In genomic region chrX:42978655-42979379, GRCh38 we compare ENCODE assay signal across 27 cellular contexts.
DNase-seq lines count a peak whose midpoint lies in the region; ATAC-seq, FAIRE-seq and TF ChIP-seq lines count a peak whose summit lies in the region.
"Had no signal": no experiment of that assay in that cellular context is flagged by ENCODE, and none has a peak within 500 bp of the region (broad histone marks: within the 10 kb centered on the region; RNA-seq: fewer than 3 reads in every experiment).

No MANE protein-coding gene starts in this region.

- peaks cover 0 to 4% (median 0%) of the 10 kb centered on the region in 11 donors for H3K9me3 Mint-ChIP-seq in naive thymus-derived CD4-positive, alpha-beta T cell

- H3K27me3 Mint-ChIP-seq in naive thymus-derived CD4-positive, alpha-beta T cell, result no peaks in the 10 kb centered on the region
- H3K27me3 Mint-ChIP-seq: activated CD4-positive, alpha-beta memory T cell treated with anti-CD3 and anti-CD28 coated beads, Interleukin-2, amount 10 ng/mL, durations not matched to agents 7 days and 5 days; activated naive CD8-positive, alpha-beta T cell treated with anti-CD3 and anti-CD28 coated beads, Interleukin-2, amount 10 ng/mL, durations not matched to agents 7 days and 5 days; B cell had no signal

- POLR2A ChIA-PET in naive thymus-derived CD4-positive, alpha-beta T cell (lab: Charles Lee), result no interaction called here

- ATAC-seq in GM19463 (IDR thresholded peaks at IDR 0.05; ENCODE audit: unreplicated experiment) (peak; percentile 45), HG02840 (IDR thresholded peaks at IDR 0.05; ENCODE audit: low FRiP score, unreplicated experiment) (no peak), right cardiac atrium (no peak)
- ATAC-seq in naive thymus-derived CD4-positive, alpha-beta T cell, result no peak
- ATAC-seq: A549; activated CD4-positive, CD25-positive, alpha-beta regulatory T cell treated with anti-CD3 and anti-CD28 coated beads, Interleukin-2, amount 50 U/mL, for 24 hours; lower lobe of right lung; pancreas had no signal

- H4K20me1 ChIP-seq in keratinocyte (ENCODE audit: control insufficient read depth, extremely low read depth, insufficient read depth, low read length), result no peaks in the 10 kb centered on the region

- H3K4me1 ChIP-seq in keratinocyte (ENCODE audit: control insufficient read depth, extremely low read depth, insufficient read depth, low read length) (peaks cover 31% of the 10 kb centered on the region), right cardiac atrium (ENCODE audit: control insufficient read depth, insufficient read depth, low read length) (no peaks in the 10 kb centered on the region)
- no peaks in the 10 kb centered on the region for H3K4me1 ChIP-seq in naive thymus-derived CD4-positive, alpha-beta T cell (ENCODE audit: control insufficient read depth in 2 of 2, insufficient read depth in 2 of 2, low read length in 2 of 2)
- H3K4me1 ChIP-seq: A549, lower lobe of right lung, pancreas, stomach, thyroid gland had no signal

- no peak overlapping the region for H3K9ac ChIP-seq in keratinocyte (ENCODE audit: control insufficient read depth, extremely low read depth, insufficient read depth, low read length)

- H3K27me3 ChIP-seq in keratinocyte (ENCODE audit: control insufficient read depth, extremely low read depth, insufficient read depth, low read length) (no peaks in the 10 kb centered on the region), right cardiac atrium (ENCODE audit: control insufficient read depth, insufficient read depth) (no peaks in the 10 kb centered on the region)
- H3K27me3 ChIP-seq in naive thymus-derived CD4-positive, alpha-beta T cell (ENCODE audit: control insufficient read depth in 2 of 2, insufficient read depth in 2 of 2, low read length in 2 of 2), result no peaks in the 10 kb centered on the region
- H3K27me3 ChIP-seq: pancreas, stomach, thyroid gland had no signal

- no peaks in the 10 kb centered on the region for H3K36me3 ChIP-seq in keratinocyte (ENCODE audit: control insufficient read depth in 2 of 2, extremely low read depth in 1 of 2, insufficient read depth in 2 of 2, low read length in 2 of 2)
- H3K36me3 ChIP-seq in naive thymus-derived CD4-positive, alpha-beta T cell (ENCODE audit: control insufficient read depth in 2 of 3, insufficient read depth in 3 of 3, low read length in 3 of 3), result no peaks in the 10 kb centered on the region
- H3K36me3 ChIP-seq: lower lobe of right lung, pancreas, stomach, thyroid gland had no signal

- FAIRE-seq in keratinocyte (lab: Jason Lieb, UNC), result peak; percentile 79

- peaks cover 0 to 2% (median 0%) of the 10 kb centered on the region in 5 donors for H3K36me3 Mint-ChIP-seq in naive thymus-derived CD4-positive, alpha-beta T cell
- H3K36me3 Mint-ChIP-seq: activated naive CD8-positive, alpha-beta T cell treated with anti-CD3 and anti-CD28 coated beads, Interleukin-2, amount 10 ng/mL, durations not matched to agents 7 days and 5 days had no signal

- peaks cover 12% of the 10 kb centered on the region for H3K9me3 ChIP-seq in keratinocyte (ENCODE audit: control insufficient read depth, low read depth, low read length)
- H3K9me3 ChIP-seq in naive thymus-derived CD4-positive, alpha-beta T cell (ENCODE audit: control insufficient read depth in 2 of 3, low read length in 3 of 3), result no peaks in the 10 kb centered on the region
- no peaks in the 10 kb centered on the region for H3K9me3 ChIP-seq in right cardiac atrium (ENCODE audit: control insufficient read depth, low read length)
- H3K9me3 ChIP-seq: A549, lower lobe of right lung, pancreas, thyroid gland had no signal

- no peak for TF ChIP-seq CTCF in keratinocyte (optimal IDR thresholded peaks at IDR 0.05 in 1 of 3, IDR thresholded peaks at IDR 0.05 in 1 of 3, conservative IDR thresholded peaks at IDR 0.05 in 1 of 3; ENCODE audit: extremely low read depth in 1 of 3, insufficient read depth in 2 of 3, low read length in 3 of 3)

- no peak overlapping the region for H3K27ac Mint-ChIP-seq in naive thymus-derived CD4-positive, alpha-beta T cell
- H3K27ac Mint-ChIP-seq: activated CD4-positive, alpha-beta memory T cell treated with anti-CD3 and anti-CD28 coated beads, Interleukin-2, amount 10 ng/mL, durations not matched to agents 7 days and 5 days; activated naive CD8-positive, alpha-beta T cell treated with anti-CD3 and anti-CD28 coated beads, Interleukin-2, amount 10 ng/mL, durations not matched to agents 7 days and 5 days; B cell had no signal

- H3K4me3 Mint-ChIP-seq in naive thymus-derived CD4-positive, alpha-beta T cell, result no peak overlapping the region
- H3K4me3 Mint-ChIP-seq: activated CD4-positive, alpha-beta memory T cell treated with anti-CD3 and anti-CD28 coated beads, Interleukin-2, amount 10 ng/mL, durations not matched to agents 7 days and 5 days; activated naive CD8-positive, alpha-beta T cell treated with anti-CD3 and anti-CD28 coated beads, Interleukin-2, amount 10 ng/mL, durations not matched to agents 7 days and 5 days; B cell; CD8-positive, alpha-beta memory T cell; neural crest cell had no signal

- H3K4me1 Mint-ChIP-seq in naive thymus-derived CD4-positive, alpha-beta T cell, result peaks cover 0 to 11% (median 5%) of the 10 kb centered on the region in 7 donors
- H3K4me1 Mint-ChIP-seq: neural crest cell had no signal

- CTCF ChIA-PET in naive thymus-derived CD4-positive, alpha-beta T cell (lab: Charles Lee), result no interaction called here

- peak overlapping the region in 1 of 3 experiments; percentile 7 for H3K4me3 ChIP-seq in keratinocyte (ENCODE audit: control insufficient read depth in 2 of 3, extremely low read depth in 1 of 3, insufficient read depth in 2 of 3, low read depth in 1 of 3, low read length in 3 of 3)
- H3K4me3 ChIP-seq in naive thymus-derived CD4-positive, alpha-beta T cell (ENCODE audit: low read length), result no peak overlapping the region
- H3K4me3 ChIP-seq in right cardiac atrium (ENCODE audit: low read length), result no peak overlapping the region
- H3K4me3 ChIP-seq: A549, lower lobe of right lung, pancreas, stomach, thyroid gland had no signal

- no peaks in the 10 kb centered on the region for H3K9me1 ChIP-seq in keratinocyte (ENCODE audit: control insufficient read depth, extremely low read depth, insufficient read depth, low read length)

- DNase-seq in A172 (ENCODE audit: low spot score) (peak; percentile 1), astrocyte of the hippocampus (ENCODE audit: low read depth, low spot score) (peak; percentile 18), keratinocyte (ENCODE audit: low read depth, low spot score) (no peak), NOMO-1 treated with dmso at 0.1 percent for 144 hours (lab: John Stamatoyannopoulos, UW; ENCODE audit: unreplicated experiment) (no peak), right cardiac atrium (no peak)
- no peak for DNase-seq in naive thymus-derived CD4-positive, alpha-beta T cell
- DNase-seq: activated CD4-positive, alpha-beta memory T cell treated with anti-CD3 and anti-CD28 coated beads, Interleukin-2, amount 10 ng/mL, durations not matched to agents 7 days and 5 days; activated CD8-positive, alpha-beta memory T cell treated with anti-CD3 and anti-CD28 coated beads, Interleukin-2, amount 50 U/mL, for 48 hours; activated naive CD8-positive, alpha-beta T cell treated with anti-CD3 and anti-CD28 coated beads, Interleukin-2, amount 10 ng/mL, durations not matched to agents 7 days and 5 days; CD8-positive, alpha-beta memory T cell; DMS153; Karpas-422; kidney; lower lobe of right lung; NCI-H526 treated with DMSO at 0.1 percent for 48 hours; pancreas; RPMI8226; stimulated activated CD4-positive, alpha-beta T cell treated with anti-CD3 and anti-CD28 coated beads, Interleukin-2, amount 100 ng/mL, for 24 hours; stomach; thyroid gland had no signal

- H3K79me2 ChIP-seq in keratinocyte (ENCODE audit: control insufficient read depth, insufficient read depth, low read length), result no peaks in the 10 kb centered on the region

- intact Hi-C loops in naive thymus-derived CD4-positive, alpha-beta T cell (cut with micrococcal nuclease), result no loop called here
- intact Hi-C loops in right cardiac atrium (cut with DNase I), result no loop called here

- whole genome bisulfite sequencing in right cardiac atrium, result 80% methylated on average over 3 of the region's 3 CpGs

- H3K27ac ChIP-seq in keratinocyte (ENCODE audit: control insufficient read depth, insufficient read depth, low read length), result no peak overlapping the region
- no peak overlapping the region for H3K27ac ChIP-seq in naive thymus-derived CD4-positive, alpha-beta T cell (ENCODE audit: low read depth, low read length)
- no peak overlapping the region for H3K27ac ChIP-seq in right cardiac atrium (ENCODE audit: low read length)
- H3K27ac ChIP-seq: A549, HL-60, lower lobe of right lung, pancreas, stomach, thyroid gland had no signal

- peak overlapping the region; percentile 60 for H2AFZ ChIP-seq in keratinocyte (ENCODE audit: control insufficient read depth, low read length)

- dilution Hi-C loops in keratinocyte (cut with MboI; ENCODE audit: extremely low pct_ligation_motif_present, low sequenced_read_pairs), result no loop called here

- H3K4me2 ChIP-seq in keratinocyte (ENCODE audit: control insufficient read depth, extremely low read depth, insufficient read depth, low read depth, low read length), result peak overlapping the region; percentile 25
- H3K4me2 ChIP-seq: A549 had no signal

Comparison
In these comparisons a context has a peak if more than half of its experiments do, and no peak if none do; other contexts are left out.
1. DNase-seq: peak in A172 (single experiment) and astrocyte of the hippocampus (single experiment); none in keratinocyte (single experiment), NOMO-1 treated with dmso at 0.1 percent for 144 hours (single experiment), naive thymus-derived CD4-positive, alpha-beta T cell (0 of 9) and right cardiac atrium (0 of 3).